25 cellular contexts compared by ENCODE assay signal in genomic region chr6:70215460-70215859, GRCh38.
"Had no signal": no experiment of that assay in that cellular context is flagged by ENCODE, and none has a peak within 500 bp of the region (broad histone marks: within the 10 kb centered on the region; RNA-seq: fewer than 3 reads in every experiment).

No MANE protein-coding gene starts in this region.

- H3K4me1 ChIP-seq: suprapubic skin, thyroid gland, tibial artery, tibial nerve, upper lobe of left lung, upper lobe of right lung, uterus, vagina had no signal

- ATAC-seq: stimulated activated effector memory CD8-positive, alpha-beta T cell treated with anti-CD3 and anti-CD28 coated beads, Interleukin-12 subunit alpha, Interleukin-12 subunit beta, amount 100 ng/mL, for 72 hours; stimulated activated memory B cell treated with anti-CD40 and anti-IgM and Interleukin-4, amounts not matched to agents 10 μg/mL and 1 μg/mL and 100 μg/mL, for 72 hours; stimulated activated naive B cell treated with anti-CD40 and anti-IgM and Interleukin-4, amounts not matched to agents 10 μg/mL and 1 μg/mL and 100 μg/mL, for 72 hours; stimulated activated naive CD8-positive, alpha-beta T cell treated with anti-CD3 and anti-CD28 coated beads, Interleukin-15, amount 100 ng/mL, for 72 hours; stimulated activated naive CD8-positive, alpha-beta T cell treated with anti-CD3 and anti-CD28 coated beads, Interleukin-15, Interleukin-2, amounts not matched to agents 100 U/mL and 50 U/mL, for 24 hours; upper lobe of right lung had no signal

- H3K36me3 ChIP-seq: stomach, suprapubic skin, thoracic aorta, thyroid gland, tibial artery, tibial nerve, transverse colon, upper lobe of left lung, upper lobe of right lung, uterus, vagina had no signal

- DNase-seq: stimulated activated CD4-positive, alpha-beta T cell treated with anti-CD3 and anti-CD28 coated beads, Interleukin-2, amount 100 ng/mL, for 48 hours; stimulated activated CD4-positive, alpha-beta T cell treated with anti-CD3 and anti-CD28 coated beads, Interleukin-4, amount 100 ng/mL, for 1 hour; stimulated activated CD4-positive, alpha-beta T cell treated with anti-CD3 and anti-CD28 coated beads, Interleukin-4, amount 100 ng/mL, for 24 hours; stimulated activated CD4-positive, alpha-beta T cell treated with anti-CD3 and anti-CD28 coated beads, Interleukin-4, amount 100 ng/mL, for 4 hours; stimulated activated CD8-positive, alpha-beta memory T cell treated with anti-CD3 and anti-CD28 coated beads, Interleukin-4, amount 100 ng/mL, for 48 hours; stimulated activated naive B cell treated with anti-CD40 and anti-IgM and Interleukin-4, amounts not matched to agents 10 μg/mL and 1 μg/mL and 100 μg/mL, for 72 hours; stimulated activated naive CD4-positive, alpha-beta T cell; stimulated activated naive CD4-positive, alpha-beta T cell treated with Interleukin-2 at 50 U/mL for 16 hours; stimulated activated naive CD8-positive, alpha-beta T cell treated with anti-CD3 and anti-CD28 coated beads, Interleukin-15, amount 100 ng/mL, for 72 hours; stimulated activated naive CD8-positive, alpha-beta T cell treated with anti-CD3 and anti-CD28 coated beads, Interleukin-15, Interleukin-2, amounts not matched to agents 100 U/mL and 50 U/mL, for 24 hours; stomach; substantia nigra; thyroid gland; tibial artery; transverse colon; trophoblast cell; upper lobe of left lung; upper lobe of right lung; uterus had no signal

- H3K27me3 ChIP-seq: stomach, suprapubic skin, thyroid gland, tibial artery, tibial nerve, transverse colon, upper lobe of left lung, uterus, vagina had no signal

- H3K4me3 ChIP-seq: stomach, suprapubic skin, thoracic aorta, thyroid gland, tibial artery, tibial nerve, transverse colon, upper lobe of left lung, upper lobe of right lung, uterus, vagina had no signal

- H3K9me3 ChIP-seq: stomach, suprapubic skin, thoracic aorta, thyroid gland, tibial artery, tibial nerve, transverse colon, upper lobe of left lung, upper lobe of right lung, uterus, vagina had no signal

- H3K27ac ChIP-seq: stomach, suprapubic skin, thoracic aorta, thyroid gland, tibial artery, tibial nerve, transverse colon, upper lobe of left lung, upper lobe of right lung, uterus, vagina had no signal
